1 cellular context compared by ENCODE assay signal in genomic region chr3:3180421-3180820, GRCh38.
A peak's percentile ranks its signal among the peaks of the same experiment; 100 is the strongest.
TF ChIP-seq lines count a peak whose summit lies in the region.

No MANE protein-coding gene starts in this region.

TF ChIP-seq in K562, 482 proteins besides CTCF, POLR2A, EP300 and RAD21:
- TF ChIP-seq FOSL1 (tag; conservative IDR thresholded peaks at IDR 0.05) (peak; percentile 76), ZEB2 (IDR thresholded peaks at IDR 0.05) (no peak), ZNF318 (IDR thresholded peaks at IDR 0.05; ENCODE audit: borderline replicate concordance in 1 of 2, low read depth in 1 of 2) (0 out of 4 replicates have a peak, but pooled peaks of 1 of the 2 experiments have one; percentile 0), SP1 (CRISPR knock-in tag; IDR thresholded peaks at IDR 0.05) (no peak), CEBPB (tag; IDR thresholded peaks at IDR 0.05) (peak; percentile 44), ELF4 (CRISPR knock-in tag; IDR thresholded peaks at IDR 0.05) (no peak), EGR1 (conservative IDR thresholded peaks at IDR 0.05) (peak; percentile 45), CEBPG (CRISPR knock-in tag; IDR thresholded peaks at IDR 0.05) (no peak), CEBPG (tag; conservative IDR thresholded peaks at IDR 0.05 in 1 of 2, IDR thresholded peaks at IDR 0.05 in 1 of 2) (peak in 1 of 2 experiments; percentile 10; a peak in 1 of 4 replicates), NELFE (IDR thresholded peaks at IDR 0.05; ENCODE audit: insufficient read depth, insufficient read length) (no peak), ZNF639 (CRISPR knock-in tag; conservative IDR thresholded peaks at IDR 0.05 in 1 of 2, IDR thresholded peaks at IDR 0.05 in 1 of 2) (0 out of 4 replicates have a peak, but pooled peaks of 1 of the 2 experiments have one; percentile 44)
- TF ChIP-seq, protein P1, sequence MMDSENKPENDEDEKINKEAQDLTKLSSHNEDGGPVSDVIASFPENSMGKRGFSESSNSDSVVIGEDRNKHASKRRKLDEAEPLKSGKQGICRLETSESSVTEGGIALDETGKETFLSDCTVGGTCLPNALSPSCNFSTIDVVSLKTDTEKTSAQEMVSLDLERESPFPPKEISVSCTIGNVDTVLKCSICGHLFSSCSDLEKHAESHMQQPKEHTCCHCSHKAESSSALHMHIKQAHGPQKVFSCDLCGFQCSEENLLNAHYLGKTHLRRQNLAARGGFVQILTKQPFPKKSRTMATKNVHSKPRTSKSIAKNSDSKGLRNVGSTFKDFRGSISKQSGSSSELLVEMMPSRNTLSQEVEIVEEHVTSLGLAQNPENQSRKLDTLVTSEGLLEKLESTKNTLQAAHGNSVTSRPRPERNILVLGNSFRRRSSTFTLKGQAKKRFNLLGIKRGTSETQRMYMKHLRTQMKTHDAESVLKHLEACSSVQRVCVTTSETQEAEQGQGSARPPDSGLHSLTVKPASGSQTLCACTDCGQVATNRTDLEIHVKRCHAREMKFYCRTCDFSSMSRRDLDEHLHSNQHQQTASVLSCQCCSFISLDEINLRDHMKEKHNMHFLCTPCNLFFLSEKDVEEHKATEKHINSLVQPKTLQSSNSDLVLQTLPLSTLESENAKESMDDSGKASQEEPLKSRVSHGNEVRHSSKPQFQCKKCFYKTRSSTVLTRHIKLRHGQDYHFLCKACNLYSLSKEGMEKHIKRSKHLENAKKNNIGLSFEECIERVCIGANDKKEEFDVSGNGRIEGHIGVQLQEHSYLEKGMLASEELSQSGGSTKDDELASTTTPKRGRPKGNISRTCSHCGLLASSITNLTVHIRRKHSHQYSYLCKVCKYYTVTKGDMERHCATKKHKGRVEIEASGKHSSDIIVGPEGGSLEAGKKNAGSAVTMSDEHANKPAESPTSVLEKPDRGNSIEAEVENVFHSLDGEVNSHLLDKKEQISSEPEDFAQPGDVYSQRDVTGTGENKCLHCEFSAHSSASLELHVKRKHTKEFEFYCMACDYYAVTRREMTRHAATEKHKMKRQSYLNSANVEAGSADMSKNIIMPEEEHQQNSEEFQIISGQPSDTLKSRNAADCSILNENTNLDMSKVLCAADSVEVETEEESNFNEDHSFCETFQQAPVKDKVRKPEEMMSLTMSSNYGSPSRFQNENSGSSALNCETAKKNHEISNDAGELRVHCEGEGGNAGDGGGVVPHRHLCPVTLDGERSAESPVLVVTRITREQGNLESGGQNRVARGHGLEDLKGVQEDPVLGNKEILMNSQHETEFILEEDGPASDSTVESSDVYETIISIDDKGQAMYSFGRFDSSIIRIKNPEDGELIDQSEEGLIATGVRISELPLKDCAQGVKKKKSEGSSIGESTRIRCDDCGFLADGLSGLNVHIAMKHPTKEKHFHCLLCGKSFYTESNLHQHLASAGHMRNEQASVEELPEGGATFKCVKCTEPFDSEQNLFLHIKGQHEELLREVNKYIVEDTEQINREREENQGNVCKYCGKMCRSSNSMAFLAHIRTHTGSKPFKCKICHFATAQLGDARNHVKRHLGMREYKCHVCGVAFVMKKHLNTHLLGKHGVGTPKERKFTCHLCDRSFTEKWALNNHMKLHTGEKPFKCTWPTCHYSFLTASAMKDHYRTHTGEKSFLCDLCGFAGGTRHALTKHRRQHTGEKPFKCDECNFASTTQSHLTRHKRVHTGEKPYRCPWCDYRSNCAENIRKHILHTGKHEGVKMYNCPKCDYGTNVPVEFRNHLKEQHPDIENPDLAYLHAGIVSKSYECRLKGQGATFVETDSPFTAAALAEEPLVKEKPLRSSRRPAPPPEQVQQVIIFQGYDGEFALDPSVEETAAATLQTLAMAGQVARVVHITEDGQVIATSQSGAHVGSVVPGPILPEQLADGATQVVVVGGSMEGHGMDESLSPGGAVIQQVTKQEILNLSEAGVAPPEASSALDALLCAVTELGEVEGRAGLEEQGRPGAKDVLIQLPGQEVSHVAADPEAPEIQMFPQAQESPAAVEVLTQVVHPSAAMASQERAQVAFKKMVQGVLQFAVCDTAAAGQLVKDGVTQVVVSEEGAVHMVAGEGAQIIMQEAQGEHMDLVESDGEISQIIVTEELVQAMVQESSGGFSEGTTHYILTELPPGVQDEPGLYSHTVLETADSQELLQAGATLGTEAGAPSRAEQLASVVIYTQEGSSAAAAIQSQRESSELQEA (IDR thresholded peaks at IDR 0.05; ENCODE audit: low read depth): no peak
- TF ChIP-seq, protein P2, sequence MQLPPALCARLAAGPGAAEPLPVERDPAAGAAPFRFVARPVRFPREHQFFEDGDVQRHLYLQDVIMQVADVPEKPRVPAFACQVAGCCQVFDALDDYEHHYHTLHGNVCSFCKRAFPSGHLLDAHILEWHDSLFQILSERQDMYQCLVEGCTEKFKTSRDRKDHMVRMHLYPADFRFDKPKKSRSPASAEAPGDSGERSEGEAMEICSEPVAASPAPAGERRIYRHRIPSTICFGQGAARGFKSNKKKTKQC (CRISPR knock-in tag; IDR thresholded peaks at IDR 0.05): no peak
